Comparison of ENCODE assay signal across 1 cellular context in the genomic region with DNA sequence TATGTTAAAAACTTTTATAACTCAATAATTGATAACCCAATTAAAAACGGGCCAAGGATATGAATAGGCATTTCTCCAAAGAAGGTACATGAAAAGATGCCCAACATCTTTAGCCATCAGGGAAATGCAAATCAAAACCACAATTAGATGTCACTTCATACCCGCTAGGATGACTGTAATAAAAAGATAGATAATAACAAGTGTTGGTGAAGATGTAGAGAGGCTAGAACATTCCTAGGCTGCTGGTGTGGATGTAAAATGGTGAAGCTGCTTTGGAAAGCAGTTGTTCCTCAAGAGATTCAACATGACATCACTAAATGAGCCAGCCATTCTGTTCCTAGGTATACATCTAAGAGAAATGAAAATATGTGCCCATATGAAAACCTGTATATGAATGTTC.
TF ChIP-seq lines count a peak whose summit lies in the region.

No MANE protein-coding gene starts in this region.

TF ChIP-seq in GM12878, 131 proteins besides CTCF, POLR2A, EP300 and RAD21:
- TF ChIP-seq, protein P1, sequence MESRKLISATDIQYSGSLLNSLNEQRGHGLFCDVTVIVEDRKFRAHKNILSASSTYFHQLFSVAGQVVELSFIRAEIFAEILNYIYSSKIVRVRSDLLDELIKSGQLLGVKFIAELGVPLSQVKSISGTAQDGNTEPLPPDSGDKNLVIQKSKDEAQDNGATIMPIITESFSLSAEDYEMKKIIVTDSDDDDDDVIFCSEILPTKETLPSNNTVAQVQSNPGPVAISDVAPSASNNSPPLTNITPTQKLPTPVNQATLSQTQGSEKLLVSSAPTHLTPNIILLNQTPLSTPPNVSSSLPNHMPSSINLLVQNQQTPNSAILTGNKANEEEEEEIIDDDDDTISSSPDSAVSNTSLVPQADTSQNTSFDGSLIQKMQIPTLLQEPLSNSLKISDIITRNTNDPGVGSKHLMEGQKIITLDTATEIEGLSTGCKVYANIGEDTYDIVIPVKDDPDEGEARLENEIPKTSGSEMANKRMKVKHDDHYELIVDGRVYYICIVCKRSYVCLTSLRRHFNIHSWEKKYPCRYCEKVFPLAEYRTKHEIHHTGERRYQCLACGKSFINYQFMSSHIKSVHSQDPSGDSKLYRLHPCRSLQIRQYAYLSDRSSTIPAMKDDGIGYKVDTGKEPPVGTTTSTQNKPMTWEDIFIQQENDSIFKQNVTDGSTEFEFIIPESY (IDR thresholded peaks at IDR 0.05): 0 out of 2 replicates have a peak, but pooled peaks have one; percentile 48
- TF ChIP-seq HCFC1 (IDR thresholded peaks at IDR 0.05; ENCODE audit: low read length): no peak
